20 cellular contexts compared by ENCODE assay signal in the genomic region with DNA sequence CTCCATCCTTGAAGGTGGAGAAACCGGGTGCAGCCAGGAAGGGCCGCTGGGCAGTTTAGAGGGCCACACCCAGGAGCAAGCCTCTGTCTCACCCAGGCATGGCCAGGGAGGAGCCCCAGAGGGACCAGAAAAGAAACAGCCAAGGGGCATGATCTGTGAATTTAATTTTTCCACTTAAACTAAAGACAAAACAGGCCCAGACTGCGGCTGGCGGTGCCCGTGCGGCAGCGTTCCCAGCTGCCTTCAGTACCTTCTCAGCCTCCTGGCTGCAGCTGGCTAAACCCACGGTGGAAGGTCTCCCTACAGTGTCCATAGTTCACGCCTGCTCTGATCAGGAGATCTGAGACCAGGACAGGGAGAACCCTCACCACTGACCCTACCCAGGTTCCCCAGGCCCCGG. TPM values are rescaled to one million over a fixed set of nuclear protein-coding genes. Genes with fewer than 3 reads are reported as not detected.
A peak's percentile ranks its signal among the peaks of the same experiment; 100 is the strongest.
DNase-seq lines count a peak whose midpoint lies in the region; ATAC-seq, FAIRE-seq and TF ChIP-seq lines count a peak whose summit lies in the region.
"Had no signal": no experiment of that assay in that cellular context is flagged by ENCODE, and none has a peak within 500 bp of the region (broad histone marks: within the 10 kb centered on the region; RNA-seq: fewer than 3 reads in every experiment).

No MANE protein-coding gene starts in this region.

- H3K23me2 ChIP-seq in H1 (ENCODE audit: low read depth, low read length) = no peaks in the 10 kb centered on the region; the same call in 1 of the 2 replicates

- TF ChIP-seq CTCF in PC-3 (conservative IDR thresholded peaks at IDR 0.05; ENCODE audit: low read depth, low read length) = no peak
- no peak for TF ChIP-seq CTCF in H1 (IDR thresholded peaks at IDR 0.05; ENCODE audit: control extremely low read depth in 1 of 3, insufficient read depth in 1 of 3, low read depth in 1 of 3, low read length in 3 of 3)
- no peak for TF ChIP-seq CTCF in neural progenitor cell (IDR thresholded peaks at IDR 0.05)
- TF ChIP-seq CTCF in GM20000 (IDR thresholded peaks at IDR 0.05; ENCODE audit: extremely low read depth, missing control alignments) = no peak

- no peak overlapping the region for H3K4me2 ChIP-seq in PC-3 (ENCODE audit: low read length)
- no peak overlapping the region; a peak in 1 of 4 replicates for H3K4me2 ChIP-seq in H1 (ENCODE audit: insufficient read depth in 1 of 2, low read depth in 2 of 2, low read length in 2 of 2)
- H3K4me2 ChIP-seq in neural progenitor cell = no peak overlapping the region
- H3K4me2 ChIP-seq: KMS-11 had no signal

- TF ChIP-seq POLR2A in H1 (IDR thresholded peaks at IDR 0.05; ENCODE audit: control extremely low read depth in 1 of 2, low read depth in 2 of 2, low read length in 2 of 2) = no peak

- POLR2A ChIA-PET in activated CD4-positive, alpha-beta memory T cell treated with anti-CD3 and anti-CD28 coated beads for 36 hours (lab: Charles Lee) = no interaction called here
- POLR2A ChIA-PET in activated CD4-positive, alpha-beta memory T cell treated with anti-CD3 and anti-CD28 coated beads, Interleukin-2, amount 10 ng/mL, durations not matched to agents 7 days and 5 days (lab: Charles Lee) = interaction anchor here (1.0 kb wide), 1 partner anchor 22 kb away, joined by 3 read pairs; no protein-coding TSS in a partner anchor
- POLR2A ChIA-PET in PC-3 (lab: Charles Lee; ENCODE audit: unreplicated experiment) = no interaction called here
- POLR2A ChIA-PET in H1 (lab: Charles Lee; ENCODE audit: partially characterized antibody) = interaction anchor here (1.0 to 11.2 kb wide), 3 partner anchors 11 to 20 kb away, joined by 4 to 76 read pairs (median 12); no protein-coding TSS in a partner anchor

- H3K27me3 ChIP-seq in PC-3 (ENCODE audit: low read length) = peaks cover 92% of the 10 kb centered on the region
- H3K27me3 ChIP-seq in H1 (replicated peaks in 1 of 4; ENCODE audit: control insufficient read depth in 3 of 4, extremely low read depth in 1 of 4, insufficient read depth in 3 of 4, low read length in 3 of 4) = peaks cover 92 to 100% (median 97%) of the 10 kb centered on the region in 4 experiments
- H3K27me3 ChIP-seq in neural progenitor cell = peaks cover 100% of the 10 kb centered on the region

- 45% methylated on average over 9 of the region's 10 CpGs; no CpG with 5 or more reads in 1 of the 2 experiments for WGBS in H1 (ENCODE audit: extremely low coverage in 1 of 2, insufficient coverage in 1 of 2, insufficient read length in 1 of 2, insufficient replicate concordance in 2 of 2, low coverage in 1 of 2, low lambda C conversion rate in 2 of 2, missing lambda C conversion rate in 1 of 2), 2 experiments

- H3K9ac ChIP-seq in PC-3 (ENCODE audit: low read length) (no peak overlapping the region), H1 (replicated peaks in 1 of 4; ENCODE audit: extremely low read depth in 1 of 4, low read depth in 3 of 4, low read length in 3 of 4) (no peak overlapping the region), neural progenitor cell (no peak overlapping the region)
- H3K9ac ChIP-seq: KMS-11 had no signal

- no peaks in the 10 kb centered on the region for H3K36me3 Mint-ChIP-seq in activated CD4-positive, alpha-beta memory T cell treated with anti-CD3 and anti-CD28 coated beads for 36 hours
- H3K36me3 Mint-ChIP-seq in activated CD4-positive, alpha-beta memory T cell treated with anti-CD3 and anti-CD28 coated beads, Interleukin-2, amount 10 ng/mL, durations not matched to agents 7 days and 5 days (ENCODE audit: low read depth) = peaks cover 4% of the 10 kb centered on the region
- H3K36me3 Mint-ChIP-seq in neural progenitor cell = no peaks in the 10 kb centered on the region

- no peak overlapping the region for H2BK12ac ChIP-seq in H1 (ENCODE audit: low read depth, low read length)

- peak overlapping the region; percentile 88; the same call in 1 of the 2 replicates for H2BK15ac ChIP-seq in H1 (ENCODE audit: low read length)

- H4K20me1 ChIP-seq in PC-3 (ENCODE audit: low read length) (no peaks in the 10 kb centered on the region), H1 (replicated peaks in 1 of 2; ENCODE audit: control insufficient read depth in 1 of 2, insufficient read depth in 2 of 2, low read length in 2 of 2) (peaks cover 16 to 20% of the 10 kb centered on the region in 2 experiments), neural progenitor cell (ENCODE audit: low read depth) (peaks cover 88% of the 10 kb centered on the region)

- H3K56ac ChIP-seq in H1 (replicated peaks; ENCODE audit: insufficient read length, low read depth, low read length) = no peak overlapping the region

- H3K9me3 Mint-ChIP-seq in activated CD4-positive, alpha-beta memory T cell treated with anti-CD3 and anti-CD28 coated beads for 36 hours = no peaks in the 10 kb centered on the region
- no peaks in the 10 kb centered on the region for H3K9me3 Mint-ChIP-seq in activated CD4-positive, alpha-beta memory T cell treated with anti-CD3 and anti-CD28 coated beads, Interleukin-2, amount 10 ng/mL, durations not matched to agents 7 days and 5 days
- no peaks in the 10 kb centered on the region for H3K9me3 Mint-ChIP-seq in neural progenitor cell

- peaks cover 11% of the 10 kb centered on the region for H3K4me1 Mint-ChIP-seq in activated CD4-positive, alpha-beta memory T cell treated with anti-CD3 and anti-CD28 coated beads for 36 hours (ENCODE audit: low read depth)
- H3K4me1 Mint-ChIP-seq in activated CD4-positive, alpha-beta memory T cell treated with anti-CD3 and anti-CD28 coated beads, Interleukin-2, amount 10 ng/mL, durations not matched to agents 7 days and 5 days = peaks cover 4% of the 10 kb centered on the region
- peaks cover 16% of the 10 kb centered on the region for H3K4me1 Mint-ChIP-seq in neural progenitor cell

- H3K4me3 ChIP-seq in PC-3 (ENCODE audit: low read length) (no peak overlapping the region), H1 (ENCODE audit: extremely low read depth in 1 of 4, insufficient read depth in 2 of 4, low read depth in 3 of 4, low read length in 4 of 4) (no peak overlapping the region), neural progenitor cell (no peak overlapping the region)
- H3K4me3 ChIP-seq: GM12878, MG63 had no signal

- H3K9me2 ChIP-seq in PC-3 (replicated peaks; ENCODE audit: low read length) = no peaks in the 10 kb centered on the region

- TF ChIP-seq EP300 in H1 (IDR thresholded peaks at IDR 0.05; ENCODE audit: borderline replicate concordance in 1 of 2, low read depth in 2 of 2, low read length in 2 of 2) = no peak

- no peak overlapping the region for H3K23ac ChIP-seq in H1 (ENCODE audit: insufficient read length)

- FAIRE-seq in H1 (lab: Jason Lieb, UNC) = no peak
- FAIRE-seq: GM12878 had no signal

- no peak overlapping the region for H2BK120ac ChIP-seq in H1 (replicated peaks; ENCODE audit: low read depth, low read length)

- no peak overlapping the region for H4K8ac ChIP-seq in H1 (ENCODE audit: extremely low read depth, insufficient read depth, low read length)

- H2BK20ac ChIP-seq in H1 (ENCODE audit: low read length) = no peak overlapping the region

- H3K27me3 Mint-ChIP-seq in activated CD4-positive, alpha-beta memory T cell treated with anti-CD3 and anti-CD28 coated beads for 36 hours = peaks cover 62% of the 10 kb centered on the region
- peaks cover 65% of the 10 kb centered on the region for H3K27me3 Mint-ChIP-seq in activated CD4-positive, alpha-beta memory T cell treated with anti-CD3 and anti-CD28 coated beads, Interleukin-2, amount 10 ng/mL, durations not matched to agents 7 days and 5 days
- H3K27me3 Mint-ChIP-seq in neural progenitor cell (ENCODE audit: insufficient read depth, low read depth) = peaks cover 71% of the 10 kb centered on the region

- no peaks in the 10 kb centered on the region for H3K79me1 ChIP-seq in H1 (ENCODE audit: low read depth, low read length)

- 0 out of 2 replicates have a peak overlapping the region, but pooled peaks have one; percentile 32 for H3K18ac ChIP-seq in H1 (ENCODE audit: extremely low read depth, low read length)

- H2AK5ac ChIP-seq in H1 (ENCODE audit: low read depth, low read length) = no peak overlapping the region

- TF ChIP-seq RAD21 in H1 (IDR thresholded peaks at IDR 0.05 in 1 of 2, conservative IDR thresholded peaks at IDR 0.05 in 1 of 2; ENCODE audit: low read depth in 2 of 2, low read length in 2 of 2) = no peak

- peak overlapping the region; percentile 18 for H3K27ac Mint-ChIP-seq in activated CD4-positive, alpha-beta memory T cell treated with anti-CD3 and anti-CD28 coated beads for 36 hours
- no peak overlapping the region for H3K27ac Mint-ChIP-seq in activated CD4-positive, alpha-beta memory T cell treated with anti-CD3 and anti-CD28 coated beads, Interleukin-2, amount 10 ng/mL, durations not matched to agents 7 days and 5 days
- no peak overlapping the region for H3K27ac Mint-ChIP-seq in neural progenitor cell

- no peaks in the 10 kb centered on the region for H3F3A ChIP-seq in PC-3 (ENCODE audit: low read length, unreplicated experiment)
- H3F3A ChIP-seq in neural progenitor cell (ENCODE audit: low read depth) = peaks cover 38% of the 10 kb centered on the region

- ATAC-seq in PC-3 (peak; percentile 10; the same call in 1 of the 2 replicates), GM19455 (IDR thresholded peaks at IDR 0.05; ENCODE audit: unreplicated experiment) (no peak)
- ATAC-seq: GM12878 had no signal

- no peak overlapping the region for H4K91ac ChIP-seq in H1 (replicated peaks; ENCODE audit: insufficient read length, low read length)

- DNase-seq in activated CD4-positive, alpha-beta memory T cell treated with anti-CD3 and anti-CD28 coated beads for 36 hours = no peak
- no peak for DNase-seq in activated CD4-positive, alpha-beta memory T cell treated with anti-CD3 and anti-CD28 coated beads, Interleukin-2, amount 10 ng/mL, durations not matched to agents 7 days and 5 days
- no peak for DNase-seq in PC-3
- DNase-seq in H1 (ENCODE audit: low read depth in 1 of 2, low spot score in 2 of 2) = no peak
- peak; percentile 41 for DNase-seq in neural progenitor cell (ENCODE audit: low spot score)
- no peak for DNase-seq in GM20000 (ENCODE audit: low spot score)
- no peak for DNase-seq in NCI-H1436 (lab: John Stamatoyannopoulos, UW)
- DNase-seq: DMS 273 treated with DMSO at 0.1 percent for 48 hours, GDM1, MG63, NCI-H1092, NCI-H1694 treated with DMSO at 0.1 percent for 48 hours, NCI-H2107, NCI-H2227 treated with DMSO at 0.1 percent for 48 hours, NCI-H524 had no signal

- no peak overlapping the region for H3K4ac ChIP-seq in H1 (replicated peaks; ENCODE audit: insufficient read length, low read depth, low read length)

- BruUV-seq in PC-3 (replicated peaks; lab: Mats Ljungman, UMichigan) = no TSS peak

- H2BK5ac ChIP-seq in H1 (ENCODE audit: low read depth, low read length) = no peak overlapping the region

- H2AFZ ChIP-seq in PC-3 (ENCODE audit: low read length) (no peak overlapping the region), H1 (ENCODE audit: low read length) (no peak overlapping the region), neural progenitor cell (replicated peaks) (no peak overlapping the region)

- intact Hi-C loops in activated CD4-positive, alpha-beta memory T cell treated with anti-CD3 and anti-CD28 coated beads for 36 hours (cut with micrococcal nuclease) = loop anchor here (2.0 kb wide), 1 partner anchor 15 kb away; no protein-coding TSS in a partner anchor
- intact Hi-C loops in PC-3 (cut with micrococcal nuclease) = no loop called here

- H3K4me3 Mint-ChIP-seq in activated CD4-positive, alpha-beta memory T cell treated with anti-CD3 and anti-CD28 coated beads for 36 hours = no peak overlapping the region
- no peak overlapping the region for H3K4me3 Mint-ChIP-seq in activated CD4-positive, alpha-beta memory T cell treated with anti-CD3 and anti-CD28 coated beads, Interleukin-2, amount 10 ng/mL, durations not matched to agents 7 days and 5 days
- no peak overlapping the region for H3K4me3 Mint-ChIP-seq in neural progenitor cell

- H3K27ac ChIP-seq in PC-3 (ENCODE audit: low read length) (no peak overlapping the region), H1 (ENCODE audit: low read depth, low read length) (no peak overlapping the region), neural progenitor cell (no peak overlapping the region)
- H3K27ac ChIP-seq: C4-2B, KMS-11 had no signal

- H4K5ac ChIP-seq in H1 (ENCODE audit: insufficient read length, low read depth, low read length) = no peak overlapping the region

- H3K9me3 ChIP-seq in PC-3 (ENCODE audit: low read length) = no peaks in the 10 kb centered on the region
- no peaks in the 10 kb centered on the region for H3K9me3 ChIP-seq in H1 (ENCODE audit: insufficient read depth in 2 of 2, low read depth in 1 of 2, low read length in 1 of 2)
- no peaks in the 10 kb centered on the region for H3K9me3 ChIP-seq in neural progenitor cell (ENCODE audit: low read depth)
- H3K9me3 ChIP-seq: MG63 had no signal

- H3K79me2 ChIP-seq in PC-3 (ENCODE audit: low read length) = no peaks in the 10 kb centered on the region
- no peaks in the 10 kb centered on the region for H3K79me2 ChIP-seq in H1 (ENCODE audit: control insufficient read depth in 1 of 2, insufficient read depth in 2 of 2, low read length in 2 of 2)
- no peaks in the 10 kb centered on the region for H3K79me2 ChIP-seq in neural progenitor cell (ENCODE audit: low read depth)

- H3K4me1 ChIP-seq in PC-3 (ENCODE audit: insufficient read depth, low read length) (no peaks in the 10 kb centered on the region), H1 (replicated peaks in 1 of 4; ENCODE audit: control insufficient read depth in 3 of 4, insufficient read depth in 4 of 4, low read length in 3 of 4) (peaks cover 4 to 32% (median 23%) of the 10 kb centered on the region in 4 experiments), neural progenitor cell (peaks cover 29% of the 10 kb centered on the region)

- H3K14ac ChIP-seq in H1 (ENCODE audit: insufficient read length) = no peak overlapping the region

- CTCF ChIA-PET in activated CD4-positive, alpha-beta memory T cell treated with anti-CD3 and anti-CD28 coated beads for 36 hours (lab: Charles Lee) = interaction anchor here (1.5 kb wide), 1 partner anchor 187 kb away, joined by 4 read pairs; no protein-coding TSS in a partner anchor
- CTCF ChIA-PET in activated CD4-positive, alpha-beta memory T cell treated with anti-CD3 and anti-CD28 coated beads, Interleukin-2, amount 10 ng/mL, durations not matched to agents 7 days and 5 days (lab: Charles Lee) = interaction anchor here (1.6 kb wide), 1 partner anchor 187 kb away, joined by 3 read pairs; no protein-coding TSS in a partner anchor
- CTCF ChIA-PET in PC-3 (lab: Charles Lee) = no interaction called here
- CTCF ChIA-PET in H1 (lab: Charles Lee; ENCODE audit: partially characterized antibody) = interaction anchor here (0.7 to 2.8 kb wide), 6 partner anchors 10 to 124 kb away, joined by 3 to 17 read pairs (median 4); no protein-coding TSS in a partner anchor

- no peaks in the 10 kb centered on the region for H3K36me3 ChIP-seq in PC-3 (ENCODE audit: low read depth, low read length)
- H3K36me3 ChIP-seq in H1 (ENCODE audit: control insufficient read depth in 2 of 4, insufficient read depth in 4 of 4, low read length in 3 of 4) = peaks cover 0 to 13% (median 0%) of the 10 kb centered on the region in 4 experiments; a peak in 1 of 8 replicates
- no peaks in the 10 kb centered on the region for H3K36me3 ChIP-seq in neural progenitor cell
- H3K36me3 ChIP-seq: MG63 had no signal

RNA-seq across cellular contexts. Expression of gene UNCX, which starts 12.9 kb away (rescaled TPM):
- total RNA-seq in activated CD4-positive, alpha-beta memory T cell treated with anti-CD3 and anti-CD28 coated beads for 36 hours = not detected
- total RNA-seq in activated CD4-positive, alpha-beta memory T cell treated with anti-CD3 and anti-CD28 coated beads, Interleukin-2, amount 10 ng/mL, durations not matched to agents 7 days and 5 days = not detected
- not detected in 2 replicates for total RNA-seq in PC-3 (2014; rRNA removed)
- not detected in 2 replicates for total RNA-seq in H1 (2021; fragmentation: NEBNext Ultra II Directional; extraction: Animal tissue kit (Norgen Biotek cat#: 25700))
- 0.03 TPM in 1 of 2 replicates, not detected in the other for polyA plus RNA-seq in H1 (2011; rRNA removed)
- polyA plus RNA-seq in H1 (2011; cell fraction: cytosol; rRNA removed) = not detected
- polyA plus RNA-seq in H1 (2011; cell fraction: nucleus; rRNA removed) = not detected
- not detected in 4 replicates for polyA plus RNA-seq in H1 (2012, experiment 1 of 2)
- not detected for polyA plus RNA-seq in H1 (2012, experiment 2 of 2)
- polyA plus RNA-seq in H1 (2013, experiment 1 of 2) = 0.02 TPM
- polyA plus RNA-seq in H1 (2013, experiment 2 of 2) = not detected
- polyA minus RNA-seq in H1 (2011; rRNA and poly(A)+ RNA removed) = not detected in 2 replicates
- not detected for polyA minus RNA-seq in H1 (2011; cell fraction: cytosol; rRNA and poly(A)+ RNA removed)
- not detected for polyA minus RNA-seq in H1 (2011; cell fraction: nucleus; rRNA and poly(A)+ RNA removed)
- not detected in 2 replicates for total RNA-seq in neural progenitor cell (ENCODE audit: low replicate concordance)
- total RNA-seq: GM12878, H4 had no signal
- polyA plus RNA-seq: GM12878 had no signal

Comparison
In these comparisons a context has a peak if more than half of its experiments do, and no peak if none do; other contexts are left out.
1. POLR2A ChIA-PET loops: an anchor here in activated CD4-positive, alpha-beta memory T cell treated with anti-CD3 and anti-CD28 coated beads, Interleukin-2, amount 10 ng/mL, durations not matched to agents 7 days and 5 days (1.0 kb wide) and H1 (1.0 to 11.2 kb wide); none called in activated CD4-positive, alpha-beta memory T cell treated with anti-CD3 and anti-CD28 coated beads for 36 hours and PC-3.